In the genomic region with DNA sequence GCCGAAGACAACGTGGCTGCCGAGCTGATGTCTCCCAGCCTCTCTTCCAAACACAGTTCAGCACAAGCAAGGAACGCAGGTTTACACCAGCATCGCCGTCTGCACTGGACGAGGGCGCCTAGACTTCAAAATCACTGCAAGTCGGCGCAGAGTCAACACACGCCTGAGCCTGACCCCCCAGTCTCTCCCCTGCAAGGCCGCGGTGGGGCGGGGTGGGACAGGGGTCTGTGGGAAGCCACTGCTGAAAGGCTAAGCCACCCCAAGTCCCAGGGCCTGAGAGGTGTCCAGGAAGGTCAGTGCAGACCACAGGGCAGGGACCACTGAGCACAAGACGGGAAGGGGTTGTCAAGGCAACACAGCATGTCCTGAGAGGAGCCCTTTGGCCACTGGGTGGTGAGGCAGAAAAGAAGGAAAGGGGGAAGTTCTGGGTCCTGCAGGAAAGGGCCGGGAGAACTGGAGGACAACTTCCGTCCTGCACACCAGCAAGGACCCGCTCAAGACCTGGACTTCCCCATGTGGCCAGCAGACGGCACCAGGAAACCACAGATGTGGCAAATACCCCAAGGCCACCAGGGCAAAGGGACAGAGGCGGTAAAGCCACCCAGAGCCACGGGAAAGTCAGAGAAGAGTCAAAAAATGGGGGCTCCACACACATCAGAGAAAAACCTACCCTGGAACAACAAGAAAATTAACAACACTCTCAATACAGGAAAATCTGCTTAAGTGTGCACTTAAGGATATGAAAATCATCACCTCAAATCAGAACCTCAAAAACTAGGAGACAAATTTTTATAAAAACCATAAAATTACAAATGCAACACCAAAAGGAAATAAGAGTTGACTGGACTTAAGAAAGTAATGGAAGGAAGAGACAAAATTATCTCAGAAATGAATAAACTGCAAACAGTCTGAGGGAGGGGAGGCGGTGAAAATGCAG, we compare ENCODE assay signal across 8 cellular contexts.
DNase-seq lines count a peak whose midpoint lies in the region; ATAC-seq and TF ChIP-seq lines count a peak whose summit lies in the region.

No MANE protein-coding gene starts in this region.

- TF ChIP-seq CTCF in GM12872 (IDR thresholded peaks at IDR 0.05; ENCODE audit: insufficient read depth, low read depth, low read length), result peak; percentile 43; the same call in 2 of the 3 replicates

- no peak for ATAC-seq in naive thymus-derived CD8-positive, alpha-beta T cell
- no peak for ATAC-seq in HG03439 (IDR thresholded peaks at IDR 0.05; ENCODE audit: unreplicated experiment)

- POLR2A ChIA-PET in naive thymus-derived CD8-positive, alpha-beta T cell (lab: Charles Lee), result no interaction called here

- no peaks in the 10 kb centered on the region for H3K27me3 Mint-ChIP-seq in dendritic cell treated with granulocyte-macrophage colony-stimulating factor and Interleukin-4, amounts not matched to agents 40 ng/mL and 50 ng/mL, for 4 days
- no peaks in the 10 kb centered on the region for H3K27me3 Mint-ChIP-seq in naive thymus-derived CD8-positive, alpha-beta T cell

- intact Hi-C loops in dendritic cell treated with granulocyte-macrophage colony-stimulating factor and Interleukin-4, amounts not matched to agents 40 ng/mL and 50 ng/mL, for 4 days (cut with micrococcal nuclease), result no loop called here

- H3K36me3 Mint-ChIP-seq in dendritic cell treated with granulocyte-macrophage colony-stimulating factor and Interleukin-4, amounts not matched to agents 40 ng/mL and 50 ng/mL, for 4 days (ENCODE audit: low read depth), result peaks cover 83% of the 10 kb centered on the region
- peaks cover 10 to 38% (median 18%) of the 10 kb centered on the region in 3 donors for H3K36me3 Mint-ChIP-seq in naive thymus-derived CD8-positive, alpha-beta T cell

- no peak overlapping the region for H3K4me3 Mint-ChIP-seq in dendritic cell treated with granulocyte-macrophage colony-stimulating factor and Interleukin-4, amounts not matched to agents 40 ng/mL and 50 ng/mL, for 4 days
- H3K4me3 Mint-ChIP-seq in naive thymus-derived CD8-positive, alpha-beta T cell, result peak overlapping the region in 5 of 10 donors; percentile 15 to 48 (median 36)

- H3K27ac Mint-ChIP-seq in dendritic cell treated with granulocyte-macrophage colony-stimulating factor and Interleukin-4, amounts not matched to agents 40 ng/mL and 50 ng/mL, for 4 days, result peak overlapping the region; percentile 40
- H3K27ac Mint-ChIP-seq in naive thymus-derived CD8-positive, alpha-beta T cell, result peak overlapping the region in 6 of 10 donors; percentile 7 to 87 (median 42)

- peaks cover 33% of the 10 kb centered on the region for H3K4me1 Mint-ChIP-seq in dendritic cell treated with granulocyte-macrophage colony-stimulating factor and Interleukin-4, amounts not matched to agents 40 ng/mL and 50 ng/mL, for 4 days (ENCODE audit: low read depth)
- H3K4me1 Mint-ChIP-seq in naive thymus-derived CD8-positive, alpha-beta T cell, result peaks cover 11 to 33% (median 19%) of the 10 kb centered on the region in 4 donors

- DNase-seq in NCI-H69 (lab: John Stamatoyannopoulos, UW), result peak; percentile 3
- DNase-seq in naive thymus-derived CD8-positive, alpha-beta T cell, result no peak
- DNase-seq in AG08396 (ENCODE audit: low spot score), result no peak
- no peak for DNase-seq in NCI-H748 (lab: John Stamatoyannopoulos, UW; ENCODE audit: unreplicated experiment)
- no peak for DNase-seq in activated gamma-delta T cell (lab: John Stamatoyannopoulos, UW)

- peaks cover 15% of the 10 kb centered on the region for H3K9me3 Mint-ChIP-seq in dendritic cell treated with granulocyte-macrophage colony-stimulating factor and Interleukin-4, amounts not matched to agents 40 ng/mL and 50 ng/mL, for 4 days
- peaks cover 0 to 34% (median 8%) of the 10 kb centered on the region in 9 donors for H3K9me3 Mint-ChIP-seq in naive thymus-derived CD8-positive, alpha-beta T cell
